8 cellular contexts compared by ENCODE assay signal in genomic region chr1:101025680-101026393, GRCh38. TPM values are rescaled to one million over a fixed set of nuclear protein-coding genes. Genes with fewer than 3 reads are reported as not detected.
DNase-seq lines count a peak whose midpoint lies in the region; ATAC-seq, FAIRE-seq and TF ChIP-seq lines count a peak whose summit lies in the region.

Gene DPH5 (minus strand): TSS chr1:101025784. CDS start chr1:101025443, 341 bp downstream.

- 0% methylated on average over 37 of the region's 37 CpGs for WGBS in psoas muscle, 3 donors

- H3K27me3 ChIP-seq in right atrium auricular region (no peaks in the 10 kb centered on the region), psoas muscle (ENCODE audit: insufficient read depth in 3 of 3, low read length in 2 of 3) (no peaks in the 10 kb centered on the region)

- H3K9me3 ChIP-seq in T-helper 17 cell (ENCODE audit: control insufficient read depth, low read length, poor library complexity, severe bottlenecking) (no peaks in the 10 kb centered on the region), right atrium auricular region (no peaks in the 10 kb centered on the region), psoas muscle (no peaks in the 10 kb centered on the region)

- peak within 1 kb of the TSS; percentile 97 for H3K27ac Mint-ChIP-seq in T-helper 17 cell

- no peaks in the 10 kb centered on the region for H3K27me3 Mint-ChIP-seq in T-helper 17 cell

- H3K27ac ChIP-seq in angular gyrus (ENCODE audit: low read depth, low read length) = peak within 1 kb of the TSS; percentile 64
- H3K27ac ChIP-seq in right atrium auricular region = peak within 1 kb of the TSS; percentile 91 to 92
- peak within 1 kb of the TSS; percentile 96 for H3K27ac ChIP-seq in psoas muscle

- H3K36me3 Mint-ChIP-seq in T-helper 17 cell (ENCODE audit: low read depth) = peaks cover 7% of the 10 kb centered on the region

- intact Hi-C loops in psoas muscle (cut with DNase I) = loop anchor here (2.0 to 10.0 kb wide), 2 partner anchors 209 to 213 kb away; partner anchors contain the start of gene S1PR1 (in 1 of the 2)

- DNase-seq in GM12892 (ENCODE audit: insufficient read length) (peak; percentile 45), NCI-H146 treated with DMSO at 0.1 percent for 48 hours (lab: John Stamatoyannopoulos, UW; ENCODE audit: unreplicated experiment) (peak; percentile 79), T-helper 17 cell (peak; percentile 75 to 79 (median 75)), right atrium auricular region (ENCODE audit: low spot score) (peak; percentile 93), psoas muscle (peak; percentile 94 to 96), urothelium cell line (ENCODE audit: low spot score) (peak; percentile 90)

- H3K36me3 ChIP-seq in right atrium auricular region = no peaks in the 10 kb centered on the region
- peaks cover 2 to 18% of the 10 kb centered on the region in 2 donors for H3K36me3 ChIP-seq in psoas muscle (ENCODE audit: insufficient read depth in 1 of 2, low read depth in 1 of 2)

- TF ChIP-seq POLR2A in GM12892 (IDR thresholded peaks at IDR 0.05; ENCODE audit: low read depth, low read length) = peak; percentile 96

- ATAC-seq in HG02798 (IDR thresholded peaks at IDR 0.05; ENCODE audit: poor library complexity, unreplicated experiment) = peak; percentile 89
- peak; percentile 98 for ATAC-seq in T-helper 17 cell
- ATAC-seq in psoas muscle = peak; percentile 95 to 98 (median 96)

- no peak for TF ChIP-seq CTCF in right atrium auricular region (IDR thresholded peaks at IDR 0.05)
- TF ChIP-seq CTCF in psoas muscle (IDR thresholded peaks at IDR 0.05) = no peak

- H3K4me1 Mint-ChIP-seq in T-helper 17 cell = peaks cover 39% of the 10 kb centered on the region

- FAIRE-seq in GM12892 (lab: Jason Lieb, UNC) (peak; percentile 96), urothelium cell line (lab: Jason Lieb, UNC) (no peak)

- H3K4me3 ChIP-seq in right atrium auricular region = peak within 1 kb of the TSS; percentile 68 to 75
- H3K4me3 ChIP-seq in psoas muscle = peak within 1 kb of the TSS; percentile 80

- peak within 1 kb of the TSS; percentile 90 for H3K4me3 Mint-ChIP-seq in T-helper 17 cell

- H3K4me1 ChIP-seq in right atrium auricular region (peaks cover 0 to 24% of the 10 kb centered on the region in 2 donors), psoas muscle (peaks cover 25% of the 10 kb centered on the region)

RNA-seq across cellular contexts. Expression of gene DPH5, which starts in this region (rescaled TPM):
- 59.2 TPM for polyA plus RNA-seq in GM12892 (2012; ENCODE audit: missing spikeins)
- 10 to 100 TPM; 28.8 to 29.5 TPM for total RNA-seq in T-helper 17 cell
- total RNA-seq in right atrium auricular region = 10 to 100 TPM; 13.4 to 26.0 TPM
- total RNA-seq in psoas muscle = 10 to 100 TPM; 18.6 to 32.2 (median 29.7) TPM
- 10 to 100 TPM; 24.9 to 44.0 (median 31.1) TPM for polyA plus RNA-seq in psoas muscle

Comparison
In these comparisons a context has a peak if more than half of its experiments do, and no peak if none do; other contexts are left out.
1. Peak in every context shown above with its lines: DNase-seq, ATAC-seq, H3K4me3 ChIP-seq and H3K27ac ChIP-seq.
2. DNase-seq: peak in every context shown above with its lines; median percentile 95 in psoas muscle; 93 in right atrium auricular region; 90 in urothelium cell line; 79 in NCI-H146 treated with DMSO at 0.1 percent for 48 hours; 75 in T-helper 17 cell; 45 in GM12892.